3 cellular contexts compared by ENCODE assay signal in genomic region chr1:99857041-99857440, GRCh38. TPM values are rescaled to one million over a fixed set of nuclear protein-coding genes. Genes with fewer than 3 reads are reported as not detected.
DNase-seq lines count a peak whose midpoint lies in the region; ATAC-seq and TF ChIP-seq lines count a peak whose summit lies in the region.
"Not testable (repeated sequence)": the region's sequence is repeated elsewhere in the genome, so short reads cannot be mapped to it uniquely, and the experiment has no call there.

No MANE protein-coding gene starts in this region.

- H3K9me3 ChIP-seq in psoas muscle; gastrocnemius medialis; skeletal muscle tissue (ENCODE audit: control insufficient read depth in 3 of 3, low read length in 3 of 3): not testable (repeated sequence)

- not testable (repeated sequence) for H3K4me3 ChIP-seq in psoas muscle; gastrocnemius medialis; skeletal muscle tissue (ENCODE audit: low read length in 3 of 3)

- H3K36me3 ChIP-seq in psoas muscle (ENCODE audit: insufficient read depth in 1 of 2, low read depth in 1 of 2) (peaks cover 0 to 28% of the 10 kb centered on the region in 2 donors), gastrocnemius medialis (peaks cover 0 to 26% of the 10 kb centered on the region in 2 donors), skeletal muscle tissue (ENCODE audit: control insufficient read depth in 3 of 3, insufficient read depth in 3 of 3, low read length in 3 of 3) (peaks cover 0 to 19% (median 8%) of the 10 kb centered on the region in 3 donors)

- in situ Hi-C loops in gastrocnemius medialis (cut with MboI; ENCODE audit: low sequenced_read_pairs in 4 of 4), result loop anchor here in 1 of 4 donors (5.0 kb wide), 1 partner anchor 45 kb away; no protein-coding TSS in a partner anchor

- TF ChIP-seq POLR2A in gastrocnemius medialis (IDR thresholded peaks at IDR 0.05), result not testable (repeated sequence)

- 84 to 97% (median 88%) methylated on average over 20 to 28 of the region's 33 CpGs for WGBS in psoas muscle, 3 donors

- not testable (repeated sequence) for TF ChIP-seq CTCF in psoas muscle (IDR thresholded peaks at IDR 0.05); gastrocnemius medialis (IDR thresholded peaks at IDR 0.05 in 4 of 5, conservative IDR thresholded peaks at IDR 0.05 in 1 of 5)

- intact Hi-C loops in psoas muscle (cut with DNase I), result loop anchor here in 1 of 2 donors (10.0 kb wide), 1 partner anchor 192 kb away; no protein-coding TSS in a partner anchor
- intact Hi-C loops in gastrocnemius medialis (cut with DNase I; ENCODE audit: low total_unique reads), result not testable (repeated sequence)

- not testable (repeated sequence) for ATAC-seq in psoas muscle, gastrocnemius medialis

- H3K4me1 ChIP-seq in psoas muscle (peaks cover 51% of the 10 kb centered on the region), gastrocnemius medialis (peaks cover 35 to 47% of the 10 kb centered on the region in 2 donors), skeletal muscle tissue (ENCODE audit: control insufficient read depth in 3 of 3, insufficient read depth in 3 of 3, low read length in 3 of 3) (peaks cover 8 to 19% (median 13%) of the 10 kb centered on the region in 3 donors)

- H3K27ac ChIP-seq in psoas muscle (peak overlapping the region; percentile 95), gastrocnemius medialis (peak overlapping the region; percentile 94 to 95 (median 94)), skeletal muscle tissue (ENCODE audit: low read depth, low read length) (peak overlapping the region; percentile 26)

- H3K27me3 ChIP-seq in psoas muscle (ENCODE audit: insufficient read depth in 3 of 3, low read length in 2 of 3); gastrocnemius medialis; skeletal muscle tissue (ENCODE audit: control insufficient read depth in 3 of 3, insufficient read depth in 3 of 3, low read length in 3 of 3): not testable (repeated sequence)

- DNase-seq in psoas muscle, gastrocnemius medialis: not testable (repeated sequence)

- not testable (repeated sequence) for H3K9ac ChIP-seq in skeletal muscle tissue (ENCODE audit: low read depth in 1 of 3, low read length in 3 of 3)

RNA-seq across cellular contexts. Expression of gene AGL, which starts 6.9 kb away (rescaled TPM):
- total RNA-seq in psoas muscle (100 to 1,000 TPM; 110 to 159 (median 116) TPM), gastrocnemius medialis (100 to 1,000 TPM in 2 of 4 donors, 10 to 100 TPM in 2; 49.3 to 143 (median 103) TPM), skeletal muscle tissue (156 TPM)
- polyA plus RNA-seq in psoas muscle, result 10 to 100 TPM in 2 of 3 donors, 1 to 10 TPM in 1; 8.4 to 82.7 (median 33.7) TPM

Comparison
In these comparisons a context has a peak if more than half of its experiments do, and no peak if none do; other contexts are left out.
1. H3K27ac ChIP-seq: peak in every context shown above with its lines; median percentile 95 in psoas muscle; 94 in gastrocnemius medialis; 26 in skeletal muscle tissue.